In genomic region chr2:178615969-178616368, GRCh38 we compare ENCODE assay signal across 25 cellular contexts.
"Had no signal": no experiment of that assay in that cellular context is flagged by ENCODE, and none has a peak within 500 bp of the region (broad histone marks: within the 10 kb centered on the region; RNA-seq: fewer than 3 reads in every experiment).

No MANE protein-coding gene starts in this region.

- H3K4me3 ChIP-seq: pancreas, prostate gland, right lobe of liver, sigmoid colon, stomach, thoracic aorta, thyroid gland, tibial nerve, upper lobe of left lung, vagina had no signal

- H3K27ac ChIP-seq: neutrophil, pancreas, prostate gland, right lobe of liver, sigmoid colon, stomach, thoracic aorta, thyroid gland, tibial nerve, upper lobe of left lung, vagina had no signal

- H3K9me3 ChIP-seq: neutrophil, pancreas, prostate gland, right lobe of liver, sigmoid colon, stomach, thoracic aorta, thyroid gland, tibial nerve, upper lobe of left lung, vagina had no signal

- DNase-seq: naive thymus-derived CD8-positive, alpha-beta T cell; nephron progenitor cell; nucleus accumbens; pancreas; right cardiac atrium; right lobe of liver; sigmoid colon; small intestine; stimulated activated CD4-positive, alpha-beta T cell treated with anti-CD3 and anti-CD28 coated beads, Interleukin-15, amount 100 ng/mL, for 24 hours; stimulated activated CD4-positive, alpha-beta T cell treated with anti-CD3 and anti-CD28 coated beads, Interleukin-2, amount 100 ng/mL, for 24 hours; stimulated activated CD4-positive, alpha-beta T cell treated with anti-CD3 and anti-CD28 coated beads, Interleukin-2, amount 100 ng/mL, for 48 hours; stimulated activated CD4-positive, alpha-beta T cell treated with anti-CD3 and anti-CD28 coated beads, Interleukin-4, amount 100 ng/mL, for 24 hours; stimulated activated naive B cell treated with anti-CD40 and anti-IgM and Interleukin-4, amounts not matched to agents 10 μg/mL and 1 μg/mL and 100 μg/mL, for 72 hours; stimulated activated naive CD4-positive, alpha-beta T cell treated with Interleukin-2 at 50 U/mL for 16 hours; stomach; thyroid gland; trophoblast cell; upper lobe of left lung had no signal

- H3K36me3 ChIP-seq: prostate gland, right lobe of liver, sigmoid colon, thoracic aorta, thyroid gland had no signal

- H3K4me1 ChIP-seq: pancreas, prostate gland, right lobe of liver, sigmoid colon, stomach, thyroid gland, tibial nerve, upper lobe of left lung, vagina had no signal

- ATAC-seq: naive thymus-derived CD8-positive, alpha-beta T cell; natural killer cell treated with Interleukin-12 subunit alpha and Interleukin-12 subunit beta and Interleukin-15 and Interleukin-18, amount 100 ng/mL, for 72 hours; pancreas; right cardiac atrium; right lobe of liver; stimulated activated effector memory CD8-positive, alpha-beta T cell treated with anti-CD3 and anti-CD28 coated beads, Interleukin-12 subunit alpha, Interleukin-12 subunit beta, amount 100 ng/mL, for 72 hours; stimulated activated naive B cell treated with anti-CD40 and anti-IgM and Interleukin-4, amounts not matched to agents 10 μg/mL and 1 μg/mL and 100 μg/mL, for 72 hours had no signal

- H3K27me3 ChIP-seq: neutrophil, pancreas, right lobe of liver, sigmoid colon, stomach, thyroid gland, tibial nerve, upper lobe of left lung, vagina had no signal
